In genomic region chr12:44523828-44524227, GRCh38 we compare ENCODE assay signal across 2 cellular contexts.
TF ChIP-seq lines count a peak whose summit lies in the region.

No MANE protein-coding gene starts in this region.

TF ChIP-seq in GM23338, 12 proteins besides CTCF, POLR2A, EP300 and RAD21 (continued from another document):
- TF ChIP-seq, protein P1, sequence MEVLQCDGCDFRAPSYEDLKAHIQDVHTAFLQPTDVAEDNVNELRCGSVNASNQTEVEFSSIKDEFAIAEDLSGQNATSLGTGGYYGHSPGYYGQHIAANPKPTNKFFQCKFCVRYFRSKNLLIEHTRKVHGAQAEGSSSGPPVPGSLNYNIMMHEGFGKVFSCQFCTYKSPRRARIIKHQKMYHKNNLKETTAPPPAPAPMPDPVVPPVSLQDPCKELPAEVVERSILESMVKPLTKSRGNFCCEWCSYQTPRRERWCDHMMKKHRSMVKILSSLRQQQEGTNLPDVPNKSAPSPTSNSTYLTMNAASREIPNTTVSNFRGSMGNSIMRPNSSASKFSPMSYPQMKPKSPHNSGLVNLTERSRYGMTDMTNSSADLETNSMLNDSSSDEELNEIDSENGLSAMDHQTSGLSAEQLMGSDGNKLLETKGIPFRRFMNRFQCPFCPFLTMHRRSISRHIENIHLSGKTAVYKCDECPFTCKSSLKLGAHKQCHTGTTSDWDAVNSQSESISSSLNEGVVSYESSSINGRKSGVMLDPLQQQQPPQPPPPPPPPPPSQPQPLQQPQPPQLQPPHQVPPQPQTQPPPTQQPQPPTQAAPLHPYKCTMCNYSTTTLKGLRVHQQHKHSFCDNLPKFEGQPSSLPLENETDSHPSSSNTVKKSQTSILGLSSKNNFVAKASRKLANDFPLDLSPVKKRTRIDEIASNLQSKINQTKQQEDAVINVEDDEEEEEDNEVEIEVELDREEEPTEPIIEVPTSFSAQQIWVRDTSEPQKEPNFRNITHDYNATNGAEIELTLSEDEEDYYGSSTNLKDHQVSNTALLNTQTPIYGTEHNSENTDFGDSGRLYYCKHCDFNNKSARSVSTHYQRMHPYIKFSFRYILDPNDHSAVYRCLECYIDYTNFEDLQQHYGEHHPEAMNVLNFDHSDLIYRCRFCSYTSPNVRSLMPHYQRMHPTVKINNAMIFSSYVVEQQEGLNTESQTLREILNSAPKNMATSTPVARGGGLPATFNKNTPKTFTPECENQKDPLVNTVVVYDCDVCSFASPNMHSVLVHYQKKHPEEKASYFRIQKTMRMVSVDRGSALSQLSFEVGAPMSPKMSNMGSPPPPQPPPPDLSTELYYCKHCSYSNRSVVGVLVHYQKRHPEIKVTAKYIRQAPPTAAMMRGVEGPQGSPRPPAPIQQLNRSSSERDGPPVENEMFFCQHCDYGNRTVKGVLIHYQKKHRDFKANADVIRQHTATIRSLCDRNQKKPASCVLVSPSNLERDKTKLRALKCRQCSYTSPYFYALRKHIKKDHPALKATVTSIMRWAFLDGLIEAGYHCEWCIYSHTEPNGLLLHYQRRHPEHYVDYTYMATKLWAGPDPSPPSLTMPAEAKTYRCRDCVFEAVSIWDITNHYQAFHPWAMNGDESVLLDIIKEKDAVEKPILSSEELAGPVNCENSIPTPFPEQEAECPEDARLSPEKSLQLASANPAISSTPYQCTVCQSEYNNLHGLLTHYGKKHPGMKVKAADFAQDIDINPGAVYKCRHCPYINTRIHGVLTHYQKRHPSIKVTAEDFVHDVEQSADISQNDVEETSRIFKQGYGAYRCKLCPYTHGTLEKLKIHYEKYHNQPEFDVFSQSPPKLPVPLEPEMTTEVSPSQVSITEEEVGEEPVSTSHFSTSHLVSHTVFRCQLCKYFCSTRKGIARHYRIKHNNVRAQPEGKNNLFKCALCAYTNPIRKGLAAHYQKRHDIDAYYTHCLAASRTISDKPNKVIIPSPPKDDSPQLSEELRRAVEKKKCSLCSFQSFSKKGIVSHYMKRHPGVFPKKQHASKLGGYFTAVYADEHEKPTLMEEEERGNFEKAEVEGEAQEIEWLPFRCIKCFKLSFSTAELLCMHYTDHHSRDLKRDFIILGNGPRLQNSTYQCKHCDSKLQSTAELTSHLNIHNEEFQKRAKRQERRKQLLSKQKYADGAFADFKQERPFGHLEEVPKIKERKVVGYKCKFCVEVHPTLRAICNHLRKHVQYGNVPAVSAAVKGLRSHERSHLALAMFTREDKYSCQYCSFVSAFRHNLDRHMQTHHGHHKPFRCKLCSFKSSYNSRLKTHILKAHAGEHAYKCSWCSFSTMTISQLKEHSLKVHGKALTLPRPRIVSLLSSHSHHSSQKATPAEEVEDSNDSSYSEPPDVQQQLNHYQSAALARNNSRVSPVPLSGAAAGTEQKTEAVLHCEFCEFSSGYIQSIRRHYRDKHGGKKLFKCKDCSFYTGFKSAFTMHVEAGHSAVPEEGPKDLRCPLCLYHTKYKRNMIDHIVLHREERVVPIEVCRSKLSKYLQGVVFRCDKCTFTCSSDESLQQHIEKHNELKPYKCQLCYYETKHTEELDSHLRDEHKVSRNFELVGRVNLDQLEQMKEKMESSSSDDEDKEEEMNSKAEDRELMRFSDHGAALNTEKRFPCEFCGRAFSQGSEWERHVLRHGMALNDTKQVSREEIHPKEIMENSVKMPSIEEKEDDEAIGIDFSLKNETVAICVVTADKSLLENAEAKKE (CRISPR knock-in tag; IDR thresholded peaks at IDR 0.05) = no peak
- no peak for TF ChIP-seq REST (IDR thresholded peaks at IDR 0.05; ENCODE audit: unreplicated experiment)
- TF ChIP-seq POLR2AphosphoS5 (IDR thresholded peaks at IDR 0.05; ENCODE audit: low read depth) = no peak
- no peak for TF ChIP-seq JUNB (IDR thresholded peaks at IDR 0.05; ENCODE audit: unreplicated experiment)
- no peak for TF ChIP-seq EZH2 (IDR thresholded peaks at IDR 0.05; ENCODE audit: low read depth, unreplicated experiment)

TF ChIP-seq in WTC11, 78 proteins besides CTCF, POLR2A, EP300 and RAD21 (continued from another document):
- TF ChIP-seq, protein P2, sequence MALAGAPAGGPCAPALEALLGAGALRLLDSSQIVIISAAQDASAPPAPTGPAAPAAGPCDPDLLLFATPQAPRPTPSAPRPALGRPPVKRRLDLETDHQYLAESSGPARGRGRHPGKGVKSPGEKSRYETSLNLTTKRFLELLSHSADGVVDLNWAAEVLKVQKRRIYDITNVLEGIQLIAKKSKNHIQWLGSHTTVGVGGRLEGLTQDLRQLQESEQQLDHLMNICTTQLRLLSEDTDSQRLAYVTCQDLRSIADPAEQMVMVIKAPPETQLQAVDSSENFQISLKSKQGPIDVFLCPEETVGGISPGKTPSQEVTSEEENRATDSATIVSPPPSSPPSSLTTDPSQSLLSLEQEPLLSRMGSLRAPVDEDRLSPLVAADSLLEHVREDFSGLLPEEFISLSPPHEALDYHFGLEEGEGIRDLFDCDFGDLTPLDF (CRISPR knock-in tag; IDR thresholded peaks at IDR 0.05) = no peak
- TF ChIP-seq SMAD3 (CRISPR knock-in tag; IDR thresholded peaks at IDR 0.05; ENCODE audit: borderline replicate concordance) (no peak), MXD4 (CRISPR knock-in tag; IDR thresholded peaks at IDR 0.05; ENCODE audit: borderline replicate concordance) (no peak), MAX (CRISPR knock-in tag; IDR thresholded peaks at IDR 0.05) (no peak), SP1 (CRISPR knock-in tag; conservative IDR thresholded peaks at IDR 0.05) (no peak), ZNF416 (CRISPR knock-in tag; IDR thresholded peaks at IDR 0.05) (no peak), STAT6 (CRISPR knock-in tag; conservative IDR thresholded peaks at IDR 0.05; ENCODE audit: low read depth) (no peak), ZNF425 (CRISPR knock-in tag; conservative IDR thresholded peaks at IDR 0.05) (no peak), ETV6 (CRISPR knock-in tag; IDR thresholded peaks at IDR 0.05) (no peak), IRF1 (CRISPR knock-in tag; IDR thresholded peaks at IDR 0.05) (no peak)
